Comparison of ENCODE assay signal across 6 cellular contexts in genomic region chr11:4982678-4983077, GRCh38. TPM values are rescaled to one million over a fixed set of nuclear protein-coding genes. Genes with fewer than 3 reads are reported as not detected.
"Had no signal": no experiment of that assay in that cellular context is flagged by ENCODE, and none has a peak within 500 bp of the region (broad histone marks: within the 10 kb centered on the region; RNA-seq: fewer than 3 reads in every experiment).

No MANE protein-coding gene starts in this region.

- H3K4me3 Mint-ChIP-seq: GM23338, H9 had no signal

- H3K27ac Mint-ChIP-seq: H9 had no signal

- H3K4me1 Mint-ChIP-seq: GM23338, H9 had no signal

- DNase-seq: H9, HCEC 1CT, IMR-90 had no signal

- H3K9me3 Mint-ChIP-seq: GM23338, H9 had no signal

RNA-seq across cellular contexts. Expression of gene OR51L1, which starts 12.0 kb away (rescaled TPM):
- polyA plus RNA-seq: GM23338, H1, IMR-90, K562 had no signal

RNA-seq across cellular contexts. Expression of gene OR51A2, which starts 27.2 kb away (rescaled TPM):
- polyA plus RNA-seq: GM23338, H1, IMR-90, K562 had no signal

RNA-seq across cellular contexts. Expression of gene OR51A4, which starts 35.3 kb away (rescaled TPM):
- polyA plus RNA-seq: GM23338, H1, IMR-90, K562 had no signal

RNA-seq across cellular contexts. Expression of gene OR51G1, which starts 58.5 kb away (rescaled TPM):
- polyA plus RNA-seq: GM23338, H1, IMR-90, K562 had no signal
